ENCODE assay signal across 31 cellular contexts in genomic region chr12:42315108-42315507, GRCh38.
"Had no signal": no experiment of that assay in that cellular context is flagged by ENCODE, and none has a peak within 500 bp of the region (broad histone marks: within the 10 kb centered on the region; RNA-seq: fewer than 3 reads in every experiment).

No MANE protein-coding gene starts in this region.

- H3K27me3 ChIP-seq: adrenal gland, body of pancreas, brain microvascular endothelial cell, breast epithelium had no signal

- H3K27ac ChIP-seq: adrenal gland, body of pancreas, brain microvascular endothelial cell, breast epithelium, VCaP had no signal

- DNase-seq: activated B cell treated with CpG ODN at 0.5 μM for 24 hours; activated CD4-positive, alpha-beta memory T cell treated with anti-CD3 and anti-CD28 coated beads for 36 hours; activated CD4-positive, alpha-beta T cell treated with anti-CD3 and anti-CD28 coated beads for 4 hours; activated CD4-positive, alpha-beta T cell treated with anti-CD3 and anti-CD28 coated beads, Interleukin-2, amount 50 U/mL, for 1 hour; activated CD4-positive, alpha-beta T cell treated with anti-CD3 and anti-CD28 coated beads, Interleukin-2, amount 50 U/mL, for 4 hours; activated CD4-positive, CD25-positive, alpha-beta regulatory T cell treated with anti-CD3 and anti-CD28 coated beads, Interleukin-2, amount 50 U/mL, for 72 hours; activated CD8-positive, alpha-beta memory T cell treated with anti-CD3 and anti-CD28 coated beads, Interleukin-2, amount 50 U/mL, for 4 hours; activated CD8-positive, alpha-beta T cell treated with anti-CD3 and anti-CD28 coated beads for 36 hours; activated effector memory CD4-positive, alpha-beta T cell treated with anti-CD3 and anti-CD28 coated beads, Interleukin-2, amount 50 U/mL, for 16 hours; activated gamma-delta T cell treated with Interleukin-2 at 50 U/mL for 16 hours; activated naive CD4-positive, alpha-beta T cell; activated naive CD4-positive, alpha-beta T cell treated with anti-CD3 and anti-CD28 coated beads for 36 hours; activated naive CD4-positive, alpha-beta T cell treated with anti-CD3 and anti-CD28 coated beads, Interleukin-2, amount 50 U/mL, for 16 hours; activated naive CD8-positive, alpha-beta T cell treated with anti-CD3 and anti-CD28 coated beads for 36 hours; activated T-cell treated with anti-CD3 and anti-CD28 coated beads for 4 hours; activated T-cell treated with anti-CD3 and anti-CD28 coated beads, Interleukin-2, amount 50 U/mL, for 1 hour; activated T-cell treated with anti-CD3 and anti-CD28 coated beads, Interleukin-2, amount 50 U/mL, for 4 hours; activated T-cell treated with anti-CD3 and anti-CD28 coated beads, Interleukin-2, amount 50 U/mL, for 72 hours; adrenal gland; amniotic stem cell; aorta; body of pancreas; brain microvascular endothelial cell; central memory CD4-positive, alpha-beta T cell; T-helper 1 cell; T-helper 2 cell; T-helper 9 cell had no signal

- H3K36me3 ChIP-seq: breast epithelium had no signal

- ATAC-seq: activated CD8-positive, alpha-beta T cell treated with anti-CD3 and anti-CD28 coated beads for 36 hours; activated naive CD4-positive, alpha-beta T cell treated with anti-CD3 and anti-CD28 coated beads, Interleukin-2, amount 50 U/mL, for 72 hours; activated T-cell treated with anti-CD3 and anti-CD28 coated beads, Interleukin-2, amount 50 U/mL, for 4 hours; activated T-cell treated with anti-CD3 and anti-CD28 coated beads, Interleukin-2, amount 50 U/mL, for 72 hours; activated T-helper 17 cell treated with anti-CD3 and anti-CD28 coated beads, Interleukin-2, amount 50 U/mL, for 72 hours; body of pancreas had no signal

- H3K4me3 ChIP-seq: adrenal gland, body of pancreas, breast epithelium had no signal

- H3K9me3 ChIP-seq: adrenal gland, body of pancreas, breast epithelium had no signal

- H3K4me1 ChIP-seq: adrenal gland, body of pancreas, breast epithelium had no signal
